Comparison of ENCODE assay signal across 10 cellular contexts in genomic region chr6:148509152-148509571, GRCh38.
A peak's percentile ranks its signal among the peaks of the same experiment; 100 is the strongest.
DNase-seq lines count a peak whose midpoint lies in the region; ATAC-seq and TF ChIP-seq lines count a peak whose summit lies in the region.
"Had no signal": no experiment of that assay in that cellular context is flagged by ENCODE, and none has a peak within 500 bp of the region (broad histone marks: within the 10 kb centered on the region; RNA-seq: fewer than 3 reads in every experiment).

No MANE protein-coding gene starts in this region.

- H3K27me3 ChIP-seq in HUES6 (ENCODE audit: control insufficient read depth, insufficient read depth, low read length) (no peaks in the 10 kb centered on the region), mesendoderm (ENCODE audit: insufficient read depth, low read length, poor library complexity) (no peaks in the 10 kb centered on the region), thyroid gland (no peaks in the 10 kb centered on the region)

- no peak overlapping the region for H4K8ac ChIP-seq in mesendoderm (ENCODE audit: low read depth, low read length)

- H3K4me1 ChIP-seq in HUES6 (ENCODE audit: control insufficient read depth, insufficient read depth, low read length) (peaks cover 36% of the 10 kb centered on the region), mesendoderm (ENCODE audit: control insufficient read depth, low read depth, low read length) (peaks cover 16% of the 10 kb centered on the region), thyroid gland (peaks cover 7 to 27% of the 10 kb centered on the region in 2 donors)

- no peaks in the 10 kb centered on the region for H3K9me3 ChIP-seq in HUES6 (ENCODE audit: control insufficient read depth, insufficient read depth, low read depth, low read length)
- H3K9me3 ChIP-seq in thyroid gland, result no peaks in the 10 kb centered on the region

- peak overlapping the region; percentile 25 for H3K9ac ChIP-seq in HUES6 (ENCODE audit: low read length)
- H3K9ac ChIP-seq in mesendoderm (ENCODE audit: low read length), result no peak overlapping the region

- intact Hi-C loops in thyroid gland (cut with DNase I), result no loop called here

- H3K27ac ChIP-seq in HUES6 (ENCODE audit: low read depth, low read length) (no peak overlapping the region), mesendoderm (ENCODE audit: low read depth, low read length) (no peak overlapping the region), thyroid gland (peak overlapping the region; percentile 34 to 87 (median 86))

- TF ChIP-seq CTCF in cardiac fibroblast (IDR thresholded peaks at IDR 0.05; ENCODE audit: low read depth, low read length), result no peak
- TF ChIP-seq CTCF in thyroid gland (IDR thresholded peaks at IDR 0.05), result no peak

- no peak for ATAC-seq in HG03175 (IDR thresholded peaks at IDR 0.05; ENCODE audit: unreplicated experiment)

- H3K56ac ChIP-seq in mesendoderm (ENCODE audit: low read length), result peak overlapping the region; percentile 62

- no peaks in the 10 kb centered on the region for H3K79me2 ChIP-seq in mesendoderm (ENCODE audit: control insufficient read depth, insufficient read depth, low read length)

- TF ChIP-seq POLR2A in thyroid gland (IDR thresholded peaks at IDR 0.05), result no peak

- peak overlapping the region; percentile 54 for H3K18ac ChIP-seq in mesendoderm (ENCODE audit: low read length)

- no peak overlapping the region for H3K23ac ChIP-seq in mesendoderm (ENCODE audit: low read length)

- no peak overlapping the region for H3K4me2 ChIP-seq in mesendoderm (ENCODE audit: low read length)

- H4K5ac ChIP-seq in mesendoderm (ENCODE audit: low read length), result no peak overlapping the region

- DNase-seq in cardiac fibroblast (ENCODE audit: low read depth in 2 of 2) (peak; percentile 55 to 77), mesendoderm (no peak), thyroid gland (no peak)
- DNase-seq in activated CD4-positive, alpha-beta T cell treated with anti-CD3 and anti-CD28 coated beads for 4 hours, result no peak
- no peak for DNase-seq in activated effector memory CD4-positive, alpha-beta T cell treated with anti-CD3 and anti-CD28 coated beads, Interleukin-2, amount 50 U/mL, for 16 hours
- DNase-seq in stimulated activated CD4-positive, alpha-beta T cell treated with anti-CD3 and anti-CD28 coated beads, Interleukin-2, amount 100 ng/mL, for 24 hours, result no peak
- DNase-seq: activated CD4-positive, alpha-beta T cell treated with anti-CD3 and anti-CD28 coated beads, Interleukin-2, amount 50 U/mL, for 1 hour; effector CD8-positive, alpha-beta T cell had no signal

- no CpG with 5 or more reads among the region's 11 CpGs for WGBS in mesendoderm (ENCODE audit: extremely low coverage, insufficient coverage, low lambda C conversion rate)
- WGBS in thyroid gland, 2 donors, result 68 to 83% methylated on average over 11 of the region's 11 CpGs

- H2BK15ac ChIP-seq in mesendoderm (replicated peaks; ENCODE audit: low read depth), result no peak overlapping the region

- H3K4me3 ChIP-seq in HUES6 (ENCODE audit: low read depth, low read length) (peak overlapping the region; percentile 36; the same call in 1 of the 2 replicates), cardiac fibroblast (replicated peaks in 1 of 2; ENCODE audit: low read depth in 2 of 2, low read length in 2 of 2) (peak overlapping the region; percentile 2 to 59), mesendoderm (ENCODE audit: low read length) (no peak overlapping the region), thyroid gland (replicated peaks in 1 of 3) (peak overlapping the region in 2 of 3 donors; percentile 25 to 26)

- H2BK120ac ChIP-seq in mesendoderm (ENCODE audit: low read depth, low read length), result no peak overlapping the region

- no peak overlapping the region for H3K4ac ChIP-seq in mesendoderm (ENCODE audit: low read depth, low read length)

- no peak overlapping the region for H2AK5ac ChIP-seq in mesendoderm (ENCODE audit: low read length)

- no peak overlapping the region for H2BK5ac ChIP-seq in mesendoderm (ENCODE audit: low read length)

- H3K79me1 ChIP-seq in mesendoderm (ENCODE audit: low read length), result peaks cover 2% of the 10 kb centered on the region

- no peaks in the 10 kb centered on the region for H3K36me3 ChIP-seq in HUES6 (ENCODE audit: control insufficient read depth, insufficient read depth, low read length)
- H3K36me3 ChIP-seq in mesendoderm (ENCODE audit: control insufficient read depth, insufficient read depth, low read length), result no peaks in the 10 kb centered on the region
- H3K36me3 ChIP-seq in thyroid gland, result no peaks in the 10 kb centered on the region

Comparison
In these comparisons a context has a peak if more than half of its experiments do, and no peak if none do; other contexts are left out.
1. H3K27ac ChIP-seq: peak in thyroid gland (3 of 3); none in HUES6 (single experiment) and mesendoderm (single experiment).
2. DNase-seq: peak in cardiac fibroblast (2 of 2); none in mesendoderm (single experiment), thyroid gland (0 of 2), activated CD4-positive, alpha-beta T cell treated with anti-CD3 and anti-CD28 coated beads for 4 hours (0 of 2), activated effector memory CD4-positive, alpha-beta T cell treated with anti-CD3 and anti-CD28 coated beads, Interleukin-2, amount 50 U/mL, for 16 hours (single experiment) and stimulated activated CD4-positive, alpha-beta T cell treated with anti-CD3 and anti-CD28 coated beads, Interleukin-2, amount 100 ng/mL, for 24 hours (0 of 2).